Comparison of ENCODE assay signal across 27 cellular contexts in the genomic region with DNA sequence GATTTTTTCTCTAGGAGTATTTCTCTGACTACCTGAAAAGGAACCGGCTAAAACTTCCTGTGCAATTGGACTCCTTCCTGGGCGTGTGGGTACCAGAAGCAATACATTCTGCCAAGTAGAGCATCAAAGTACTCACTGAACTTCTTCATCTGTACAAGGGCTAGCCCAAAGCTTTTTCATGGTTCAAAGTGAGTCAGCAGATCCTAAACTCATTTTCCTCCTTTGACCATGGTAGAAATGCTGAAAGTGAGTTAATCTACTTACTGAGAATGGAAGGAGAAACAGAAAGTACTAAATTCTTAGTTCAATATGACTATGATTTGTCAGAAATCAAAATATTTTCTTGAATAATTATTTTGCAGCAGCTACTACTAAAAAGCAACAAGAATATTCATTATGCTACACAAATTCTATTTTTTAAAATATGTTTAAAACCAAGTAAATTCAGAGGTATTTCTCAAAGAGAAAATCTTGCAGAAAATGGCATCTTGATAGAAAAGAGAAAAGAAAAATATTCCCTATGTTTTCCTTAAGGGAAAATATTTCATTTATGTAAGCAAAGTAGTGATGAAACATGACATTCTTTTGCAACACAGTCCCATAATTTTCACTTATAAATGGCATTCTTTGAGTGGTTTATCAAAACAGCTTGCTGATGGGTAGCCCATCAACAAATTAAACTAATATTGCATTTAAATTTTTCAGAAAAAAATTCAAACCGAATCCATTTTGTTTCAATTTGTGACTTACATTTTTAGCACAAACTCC. TPM values are rescaled to one million over a fixed set of nuclear protein-coding genes. Genes with fewer than 3 reads are reported as not detected.
DNase-seq lines count a peak whose midpoint lies in the region; ATAC-seq and TF ChIP-seq lines count a peak whose summit lies in the region.
"Had no signal": no experiment of that assay in that cellular context is flagged by ENCODE, and none has a peak within 500 bp of the region (broad histone marks: within the 10 kb centered on the region; RNA-seq: fewer than 3 reads in every experiment).

No MANE protein-coding gene starts in this region.

- no peak overlapping the region for H2BK5ac ChIP-seq in mesenchymal stem cell (ENCODE audit: low read depth, low read length, poor library complexity, severe bottlenecking)

- H2AK5ac ChIP-seq in mesenchymal stem cell (ENCODE audit: low read length, severe bottlenecking) = no peak overlapping the region

- H3K27me3 ChIP-seq in GM06990 (replicated peaks; ENCODE audit: control insufficient read depth, insufficient read depth, low read length) (no peaks in the 10 kb centered on the region), RWPE2 (ENCODE audit: insufficient read depth, poor library complexity, severe bottlenecking) (no peaks in the 10 kb centered on the region), mesenchymal stem cell (ENCODE audit: control insufficient read depth in 1 of 2, insufficient read depth in 1 of 2, low read length in 2 of 2) (no peaks in the 10 kb centered on the region), upper lobe of left lung (peaks cover 0 to 17% (median 4%) of the 10 kb centered on the region in 4 donors)
- H3K27me3 ChIP-seq: ovary, tibial artery had no signal

- H3K9me3 ChIP-seq in RWPE2 (ENCODE audit: severe bottlenecking) (no peaks in the 10 kb centered on the region), mesenchymal stem cell (ENCODE audit: control insufficient read depth, low read length) (no peaks in the 10 kb centered on the region), upper lobe of left lung (no peaks in the 10 kb centered on the region)
- H3K9me3 ChIP-seq: ovary, tibial artery had no signal

- no peak overlapping the region for H3K18ac ChIP-seq in mesenchymal stem cell (ENCODE audit: low read depth in 1 of 2, low read length in 2 of 2)

- no peak overlapping the region for H3K4me3 ChIP-seq in GM06990 (replicated peaks; ENCODE audit: low read depth, low read length)
- no peak overlapping the region for H3K4me3 ChIP-seq in RWPE2 (ENCODE audit: severe bottlenecking)
- no peak overlapping the region for H3K4me3 ChIP-seq in cardiac fibroblast (replicated peaks in 1 of 2; ENCODE audit: low read depth in 2 of 2, low read length in 2 of 2)
- peak overlapping the region in 1 of 2 experiments; percentile 89 for H3K4me3 ChIP-seq in mesenchymal stem cell (ENCODE audit: insufficient read depth in 1 of 2, low read depth in 1 of 2, low read length in 2 of 2)
- no peak overlapping the region for H3K4me3 ChIP-seq in upper lobe of left lung
- H3K4me3 ChIP-seq: ovary, tibial artery had no signal

- no peak overlapping the region for H2BK15ac ChIP-seq in mesenchymal stem cell (ENCODE audit: low read depth, poor library complexity, severe bottlenecking)

- DNase-seq in GM06990 (ENCODE audit: extremely low read depth, insufficient read length) (peak; percentile 22), RWPE2 (ENCODE audit: low spot score) (no peak), cardiac fibroblast (ENCODE audit: low read depth in 2 of 2) (peak; percentile 35 to 46), mesenchymal stem cell (no peak), omental fat pad (ENCODE audit: low spot score) (no peak), GM13976 (ENCODE audit: low spot score) (no peak), upper lobe of left lung (no peak)
- DNase-seq: ACHN; activated CD4-positive, alpha-beta T cell treated with anti-CD3 and anti-CD28 coated beads for 36 hours; activated naive CD4-positive, alpha-beta T cell treated with anti-CD3 and anti-CD28 coated beads, Interleukin-2, amount 50 U/mL, for 16 hours; aorta; C1 segment of cervical spinal cord; cerebellar nuclear complex; HCEC 1CT; Kasumi-1; left colon; naive thymus-derived CD8-positive, alpha-beta T cell; NCI-H187 treated with DMSO at 0.1 percent for 48 hours; NCI-H2227 treated with DMSO at 0.1 percent for 48 hours; NCI-H748 treated with DMSO at 0.1 percent for 48 hours; ovary; right cardiac atrium; Right ventricle myocardium superior; stimulated activated naive CD8-positive, alpha-beta T cell treated with anti-CD3 and anti-CD28 coated beads, Interleukin-15, amount 100 ng/mL, for 72 hours; tibial artery had no signal

- peaks cover 15% of the 10 kb centered on the region for H3K4me1 ChIP-seq in RWPE2 (ENCODE audit: insufficient read depth, poor library complexity, severe bottlenecking)
- H3K4me1 ChIP-seq in mesenchymal stem cell (ENCODE audit: control insufficient read depth, insufficient read depth, low read depth, low read length) = peaks cover 4% of the 10 kb centered on the region
- peaks cover 13 to 30% (median 20%) of the 10 kb centered on the region in 4 donors for H3K4me1 ChIP-seq in upper lobe of left lung

- no peak for TF ChIP-seq POLR2A in upper lobe of left lung (IDR thresholded peaks at IDR 0.05)

- H4K8ac ChIP-seq in mesenchymal stem cell (ENCODE audit: low read length) = no peak overlapping the region

- H3K9ac ChIP-seq in mesenchymal stem cell (ENCODE audit: low read length) = peak overlapping the region; percentile 97

- no peak overlapping the region for H3K23ac ChIP-seq in mesenchymal stem cell (ENCODE audit: low read length in 2 of 2)

- H3K27ac ChIP-seq in RWPE2 (ENCODE audit: poor library complexity, severe bottlenecking) (peak overlapping the region; percentile 10), mesenchymal stem cell (ENCODE audit: low read length, poor library complexity, severe bottlenecking) (no peak overlapping the region), upper lobe of left lung (no peak overlapping the region)
- H3K27ac ChIP-seq: ovary, tibial artery had no signal

- H2AFZ ChIP-seq in mesenchymal stem cell (ENCODE audit: low read depth, low read length) = no peak overlapping the region

- H3K79me1 ChIP-seq in mesenchymal stem cell (replicated peaks; ENCODE audit: low read length, poor library complexity, severe bottlenecking) = peaks cover 10% of the 10 kb centered on the region

- WGBS in mesenchymal stem cell = 98% methylated on average over 3 of the region's 3 CpGs
- 59 to 68% methylated on average over 3 of the region's 3 CpGs for WGBS in upper lobe of left lung, 2 donors

- no peak overlapping the region for H3K4me2 ChIP-seq in mesenchymal stem cell (ENCODE audit: low read length, poor library complexity, severe bottlenecking)

- H3K36me3 ChIP-seq in GM06990 (ENCODE audit: control insufficient read depth, insufficient read depth, low read length) (no peaks in the 10 kb centered on the region), RWPE2 (ENCODE audit: low read depth) (peaks cover 17% of the 10 kb centered on the region; the same call in 1 of the 2 replicates), mesenchymal stem cell (ENCODE audit: control insufficient read depth in 1 of 2, insufficient read depth in 2 of 2, low read depth in 1 of 2, low read length in 2 of 2) (peaks cover 0 to 56% of the 10 kb centered on the region in 2 experiments), upper lobe of left lung (no peaks in the 10 kb centered on the region)
- H3K36me3 ChIP-seq: ovary, tibial artery had no signal

- TF ChIP-seq CTCF in GM06990 (IDR thresholded peaks at IDR 0.05; ENCODE audit: insufficient read depth, low read length, poor library complexity, severe bottlenecking) = no peak
- TF ChIP-seq CTCF in RWPE2 (IDR thresholded peaks at IDR 0.05; ENCODE audit: poor library complexity, severe bottlenecking) = no peak
- TF ChIP-seq CTCF in cardiac fibroblast (IDR thresholded peaks at IDR 0.05; ENCODE audit: low read depth, low read length) = no peak
- no peak for TF ChIP-seq CTCF in omental fat pad (IDR thresholded peaks at IDR 0.05)
- TF ChIP-seq CTCF in GM13976 (IDR thresholded peaks at IDR 0.05; ENCODE audit: borderline replicate concordance, control extremely low read depth, extremely low read depth, insufficient read depth, missing control alignments) = no peak
- no peak for TF ChIP-seq CTCF in upper lobe of left lung (IDR thresholded peaks at IDR 0.05)

- H3K4ac ChIP-seq in mesenchymal stem cell (ENCODE audit: low read depth in 1 of 2, low read length in 2 of 2) = no peak overlapping the region

- ATAC-seq in RWPE2 (ENCODE audit: low read depth) (no peak), omental fat pad (ENCODE audit: low FRiP score) (no peak), HG03135 (IDR thresholded peaks at IDR 0.05; ENCODE audit: unreplicated experiment) (no peak), upper lobe of left lung (ENCODE audit: low FRiP score in 2 of 2) (no peak)
- ATAC-seq: activated CD4-positive, alpha-beta T cell treated with anti-CD3 and anti-CD28 coated beads for 36 hours; left colon; naive thymus-derived CD8-positive, alpha-beta T cell; right cardiac atrium; stimulated activated naive CD8-positive, alpha-beta T cell treated with anti-CD3 and anti-CD28 coated beads, Interleukin-15, amount 100 ng/mL, for 72 hours had no signal

- H2BK120ac ChIP-seq in mesenchymal stem cell (ENCODE audit: low read depth, low read length) = no peak overlapping the region

- H4K91ac ChIP-seq in mesenchymal stem cell (ENCODE audit: low read length) = no peak overlapping the region

- no peak for TF ChIP-seq EP300 in upper lobe of left lung (IDR thresholded peaks at IDR 0.05)

- H3K14ac ChIP-seq in mesenchymal stem cell (ENCODE audit: low read length in 2 of 2) = no peak overlapping the region

- in situ Hi-C loops in GM13976 (cut with MboI; ENCODE audit: low sequenced_read_pairs, unreplicated experiment) = no loop called here

- H2BK12ac ChIP-seq in mesenchymal stem cell (ENCODE audit: low read length in 2 of 2) = no peak overlapping the region

RNA-seq across cellular contexts. Expression of gene BEND6, which starts 3.7 kb away (rescaled TPM):
- polyA plus RNA-seq in mesenchymal stem cell (2013, experiment 1 of 2) = 3.2 TPM
- 3.9 TPM for polyA plus RNA-seq in mesenchymal stem cell (2013, experiment 2 of 2)
- 1 to 10 TPM in 1 of 4 donors, under 1 TPM in 2, not detected in 1; 0.44 to 1.0 (median 0.72) TPM for total RNA-seq in omental fat pad
- total RNA-seq in upper lobe of left lung = 1 to 10 TPM in 1 of 6 donors, under 1 TPM in 2, not detected in 3; 0.29 to 1.1 (median 0.30) TPM
- total RNA-seq: activated CD4-positive, alpha-beta T cell treated with anti-CD3 and anti-CD28 coated beads for 36 hours; activated T-helper 1 cell treated with anti-CD3 and anti-CD28 coated beads, Interleukin-12 subunit alpha, Interleukin-12 subunit beta, Interleukin-2, Interleukin-4 antibody, amounts not matched to agents 30 ng/mL and 10 ng/mL and 1 ng/mL, durations not matched to agents 14 hours and 24 hours and 36 hours; naive thymus-derived CD8-positive, alpha-beta T cell had no signal

Comparison
In these comparisons a context has a peak if more than half of its experiments do, and no peak if none do; other contexts are left out.
1. DNase-seq: peak in GM06990 (single experiment) and cardiac fibroblast (2 of 2); none in RWPE2 (single experiment), mesenchymal stem cell (single experiment), omental fat pad (single experiment), GM13976 (single experiment) and upper lobe of left lung (0 of 2).